In the genomic region with DNA sequence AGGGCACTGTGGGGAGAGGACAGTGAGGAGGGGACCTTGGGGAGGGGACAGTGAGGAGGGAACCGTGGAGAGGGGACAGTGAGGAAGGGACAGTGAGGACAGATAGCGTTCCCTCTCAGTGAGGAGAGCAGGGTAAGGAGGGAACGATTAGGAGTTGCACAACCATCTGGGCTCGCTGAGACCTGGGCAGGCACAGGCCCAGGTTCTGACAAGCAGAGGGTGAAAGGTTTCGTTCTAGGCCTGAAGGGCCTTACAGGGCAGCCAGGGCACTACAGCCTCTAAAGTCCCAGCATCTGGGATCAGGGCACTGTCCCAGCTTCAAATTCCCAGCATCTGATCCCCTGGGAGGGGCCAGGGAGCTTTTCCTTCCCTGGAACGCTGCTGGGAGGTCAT, we compare ENCODE assay signal across 5 cellular contexts. TPM values are rescaled to one million over a fixed set of nuclear protein-coding genes. Genes with fewer than 3 reads are reported as not detected.
DNase-seq lines count a peak whose midpoint lies in the region; ATAC-seq and TF ChIP-seq lines count a peak whose summit lies in the region.
"Not testable (repeated sequence)": the region's sequence is repeated elsewhere in the genome, so short reads cannot be mapped to it uniquely, and the experiment has no call there.
"Had no signal": no experiment of that assay in that cellular context is flagged by ENCODE, and none has a peak within 500 bp of the region (broad histone marks: within the 10 kb centered on the region; RNA-seq: fewer than 3 reads in every experiment).

No MANE protein-coding gene starts in this region.

- H3K36me3 Mint-ChIP-seq in CD8-positive, alpha-beta T cell, result not testable (repeated sequence)

- H3K9me3 Mint-ChIP-seq in CD8-positive, alpha-beta T cell, result not testable (repeated sequence)

- POLR2A ChIA-PET in CD8-positive, alpha-beta T cell (lab: Charles Lee), result not testable (repeated sequence)

- not testable (repeated sequence) for H3K4me1 Mint-ChIP-seq in CD8-positive, alpha-beta T cell (ENCODE audit: low read depth)

- not testable (repeated sequence) for ATAC-seq in CD8-positive, alpha-beta T cell
- ATAC-seq in Right ventricle myocardium superior (ENCODE audit: poor library complexity), result peak; percentile 36

- intact Hi-C loops in CD8-positive, alpha-beta T cell (cut with DNase I, micrococcal nuclease); Right ventricle myocardium superior (cut with DNase I): not testable (repeated sequence)

- not testable (repeated sequence) for TF ChIP-seq CTCF in CD8-positive, alpha-beta T cell (IDR thresholded peaks at IDR 0.05)

- peak overlapping the region; percentile 35 for H3K4me3 Mint-ChIP-seq in CD8-positive, alpha-beta T cell

- not testable (repeated sequence) for DNase-seq in CD8-positive, alpha-beta T cell; Right ventricle myocardium superior

- not testable (repeated sequence) for H3K4me1 ChIP-seq in CD8-positive, alpha-beta T cell (ENCODE audit: insufficient read depth, low read length)

- H3K36me3 ChIP-seq in CD8-positive, alpha-beta T cell (ENCODE audit: insufficient read depth, low read length), result not testable (repeated sequence)

- H3K27ac Mint-ChIP-seq in CD8-positive, alpha-beta T cell, result not testable (repeated sequence)

- not testable (repeated sequence) for H3K27ac ChIP-seq in CD8-positive, alpha-beta T cell (ENCODE audit: low read depth, low read length)

- CTCF ChIA-PET in CD8-positive, alpha-beta T cell (lab: Charles Lee), result not testable (repeated sequence)

- H3K27me3 Mint-ChIP-seq in CD8-positive, alpha-beta T cell (ENCODE audit: low read depth), result peaks cover 24% of the 10 kb centered on the region

- H3K27me3 ChIP-seq in CD8-positive, alpha-beta T cell (ENCODE audit: insufficient read depth, low read length), result not testable (repeated sequence)

- H3K9me3 ChIP-seq in CD8-positive, alpha-beta T cell (ENCODE audit: low read length), result not testable (repeated sequence)

- H3K4me3 ChIP-seq in CD8-positive, alpha-beta T cell (ENCODE audit: low read depth, low read length), result not testable (repeated sequence)

RNA-seq across cellular contexts. Expression of a gene that starts 0.7 kb away (rescaled TPM):
- total RNA-seq in CD8-positive, alpha-beta T cell, result not detected
- total RNA-seq in Right ventricle myocardium superior, result not detected
- total RNA-seq: A172; activated CD8-positive, alpha-beta memory T cell treated with anti-CD3 and anti-CD28 coated beads, Interleukin-2, amount 10 ng/mL, durations not matched to agents 7 days and 5 days; activated naive CD4-positive, alpha-beta T cell treated with anti-CD3 and anti-CD28 coated beads for 36 hours had no signal

RNA-seq across cellular contexts. Expression of a gene that starts 12.7 kb away (rescaled TPM):
- total RNA-seq in CD8-positive, alpha-beta T cell, result not detected
- total RNA-seq in Right ventricle myocardium superior, result not detected
- total RNA-seq: A172; activated CD8-positive, alpha-beta memory T cell treated with anti-CD3 and anti-CD28 coated beads, Interleukin-2, amount 10 ng/mL, durations not matched to agents 7 days and 5 days; activated naive CD4-positive, alpha-beta T cell treated with anti-CD3 and anti-CD28 coated beads for 36 hours had no signal

RNA-seq across cellular contexts. Expression of a gene that starts 14.7 kb away (rescaled TPM):
- total RNA-seq in CD8-positive, alpha-beta T cell, result 10 to 100 TPM; 21.5 to 24.5 TPM
- total RNA-seq in Right ventricle myocardium superior, result 19.2 TPM

RNA-seq across cellular contexts. Expression of a gene that starts 19.6 kb away (rescaled TPM):
- not detected for total RNA-seq in CD8-positive, alpha-beta T cell
- total RNA-seq in Right ventricle myocardium superior, result 64.7 TPM
- total RNA-seq: A172; activated CD8-positive, alpha-beta memory T cell treated with anti-CD3 and anti-CD28 coated beads, Interleukin-2, amount 10 ng/mL, durations not matched to agents 7 days and 5 days had no signal

RNA-seq across cellular contexts. Expression of a gene that starts 23.4 kb away (rescaled TPM):
- under 1 TPM in 1 of 2 experiments, not detected in 1; 0.68 TPM for total RNA-seq in CD8-positive, alpha-beta T cell
- total RNA-seq in Right ventricle myocardium superior, result 110 TPM
- total RNA-seq: A172; activated CD8-positive, alpha-beta memory T cell treated with anti-CD3 and anti-CD28 coated beads, Interleukin-2, amount 10 ng/mL, durations not matched to agents 7 days and 5 days; activated naive CD4-positive, alpha-beta T cell treated with anti-CD3 and anti-CD28 coated beads for 36 hours had no signal
